Comparison of ENCODE assay signal across 14 cellular contexts in the genomic region with DNA sequence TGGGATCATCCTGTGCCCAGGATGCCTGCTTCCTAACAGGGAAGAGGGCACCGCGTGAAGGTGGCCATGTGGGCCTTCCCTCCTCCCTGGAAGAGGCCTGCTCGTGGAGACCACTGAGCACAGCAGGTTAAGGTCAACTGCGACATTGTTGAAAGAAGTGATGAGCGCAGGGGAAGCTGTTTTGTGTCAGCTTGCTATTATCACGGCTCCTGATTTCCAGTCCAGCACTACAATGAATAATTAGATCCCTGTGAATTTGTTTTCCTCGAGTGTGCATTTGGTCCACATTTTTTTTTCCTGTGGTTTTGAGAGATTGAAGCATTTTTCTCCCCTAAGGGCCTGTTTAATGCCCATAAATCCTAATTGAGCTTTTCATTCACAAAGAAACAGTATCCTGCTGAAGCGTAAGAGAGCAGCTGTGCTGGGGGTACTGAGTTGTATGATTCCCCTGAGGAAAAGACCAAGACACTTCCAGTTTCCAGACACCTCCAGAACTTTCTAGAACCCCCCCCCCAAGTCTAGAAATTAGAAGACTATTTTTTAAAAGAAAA.
DNase-seq lines count a peak whose midpoint lies in the region; ATAC-seq, FAIRE-seq and TF ChIP-seq lines count a peak whose summit lies in the region.
"Had no signal": no experiment of that assay in that cellular context is flagged by ENCODE, and none has a peak within 500 bp of the region (broad histone marks: within the 10 kb centered on the region; RNA-seq: fewer than 3 reads in every experiment).

No MANE protein-coding gene starts in this region.

- CTCF ChIA-PET in A549 (lab: Yijun Ruan, JAX) = interaction anchor here (0.5 to 4.3 kb wide), 36 partner anchors 10 to 659 kb away, joined by 3 to 31 read pairs (median 4); partner anchors contain the start of gene KCNJ6

- TF ChIP-seq POLR2A in A549 (IDR thresholded peaks at IDR 0.05; ENCODE audit: low read length) = no peak

- TF ChIP-seq RAD21 in A549 (conservative IDR thresholded peaks at IDR 0.05 in 1 of 2, IDR thresholded peaks at IDR 0.05 in 1 of 2) = no peak

- peaks cover 9% of the 10 kb centered on the region for H3K4me1 ChIP-seq in A549
- H3K4me1 ChIP-seq: uterus had no signal

- DNase-seq in A549 (ENCODE audit: low read depth in 1 of 2, low spot score in 1 of 2) (no peak), NCI-H1092 (lab: John Stamatoyannopoulos, UW) (peak; percentile 49), left kidney (ENCODE audit: low read depth, low spot score) (peak; percentile 59), superior temporal gyrus (ENCODE audit: extremely low spot score) (no peak)
- DNase-seq in activated CD4-positive, alpha-beta T cell treated with anti-CD3 and anti-CD28 coated beads, Interleukin-2, amount 50 U/mL, for 48 hours = no peak
- no peak for DNase-seq in stimulated activated naive CD4-positive, alpha-beta T cell (lab: John Stamatoyannopoulos, UW)
- DNase-seq: activated T-cell treated with anti-CD3 and anti-CD28 coated beads for 4 hours, T-helper 17 cell had no signal

- no peak overlapping the region for H3K4me3 ChIP-seq in A549
- H3K4me3 ChIP-seq: lower lobe of right lung, uterus had no signal

- no peak for TF ChIP-seq EP300 in A549 (IDR thresholded peaks at IDR 0.05)

- peak overlapping the region; percentile 27 to 60; a peak in 4 of 6 replicates for H3K27ac ChIP-seq in A549
- H3K27ac ChIP-seq in VCaP = peak overlapping the region; percentile 50
- H3K27ac ChIP-seq: lower lobe of right lung, uterus had no signal

- ATAC-seq in A549 = no peak
- ATAC-seq in HG03196 (IDR thresholded peaks at IDR 0.05; ENCODE audit: unreplicated experiment) = no peak

- TF ChIP-seq CTCF in A549 (IDR thresholded peaks at IDR 0.05) (no peak), VCaP (conservative IDR thresholded peaks at IDR 0.05) (no peak)

- peaks cover 3% of the 10 kb centered on the region; the same call in 2 of the 3 replicates for H3K9me3 ChIP-seq in A549
- H3K9me3 ChIP-seq: Caco-2, lower lobe of right lung, uterus had no signal

- POLR2A ChIA-PET in A549 (lab: Yijun Ruan, JAX) = interaction anchor here (2.4 kb wide), 1 partner anchor 147 kb away, joined by 11 read pairs; no protein-coding TSS in a partner anchor

- 92% methylated on average over 8 of the region's 8 CpGs for WGBS in A549 (ENCODE audit: missing lambda C conversion rate)

- no peak for FAIRE-seq in A549 (lab: Jason Lieb, UNC)
- FAIRE-seq: RCC 7860 had no signal

- no peak overlapping the region for H3K4me2 ChIP-seq in A549

TF ChIP-seq in A549, 52 proteins besides CTCF, POLR2A, EP300 and RAD21:
- TF ChIP-seq, protein P1, sequence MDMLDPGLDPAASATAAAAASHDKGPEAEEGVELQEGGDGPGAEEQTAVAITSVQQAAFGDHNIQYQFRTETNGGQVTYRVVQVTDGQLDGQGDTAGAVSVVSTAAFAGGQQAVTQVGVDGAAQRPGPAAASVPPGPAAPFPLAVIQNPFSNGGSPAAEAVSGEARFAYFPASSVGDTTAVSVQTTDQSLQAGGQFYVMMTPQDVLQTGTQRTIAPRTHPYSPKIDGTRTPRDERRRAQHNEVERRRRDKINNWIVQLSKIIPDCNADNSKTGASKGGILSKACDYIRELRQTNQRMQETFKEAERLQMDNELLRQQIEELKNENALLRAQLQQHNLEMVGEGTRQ (IDR thresholded peaks at IDR 0.05) = no peak
- TF ChIP-seq RFX5 (IDR thresholded peaks at IDR 0.05) (no peak), PHF8 (IDR thresholded peaks at IDR 0.05; ENCODE audit: borderline replicate concordance, low read depth) (no peak), FOSB (CRISPR knock-in tag; IDR thresholded peaks at IDR 0.05) (no peak), NPAS2 (CRISPR knock-in tag; IDR thresholded peaks at IDR 0.05; ENCODE audit: borderline replicate concordance) (no peak), EHF (CRISPR knock-in tag; IDR thresholded peaks at IDR 0.05) (no peak), ELK1 (IDR thresholded peaks at IDR 0.05; ENCODE audit: low read depth, low read length) (no peak), GATA3 (IDR thresholded peaks at IDR 0.05; ENCODE audit: borderline replicate concordance) (no peak), ZSCAN20 (CRISPR knock-in tag; IDR thresholded peaks at IDR 0.05) (no peak)

Comparison
In these comparisons a context has a peak if more than half of its experiments do, and no peak if none do; other contexts are left out.
1. DNase-seq: peak in NCI-H1092 (single experiment) and left kidney (single experiment); none in A549 (0 of 2), activated CD4-positive, alpha-beta T cell treated with anti-CD3 and anti-CD28 coated beads, Interleukin-2, amount 50 U/mL, for 48 hours (0 of 2), stimulated activated naive CD4-positive, alpha-beta T cell (0 of 6) and superior temporal gyrus (single experiment).